19 cellular contexts compared by ENCODE assay signal in the genomic region with DNA sequence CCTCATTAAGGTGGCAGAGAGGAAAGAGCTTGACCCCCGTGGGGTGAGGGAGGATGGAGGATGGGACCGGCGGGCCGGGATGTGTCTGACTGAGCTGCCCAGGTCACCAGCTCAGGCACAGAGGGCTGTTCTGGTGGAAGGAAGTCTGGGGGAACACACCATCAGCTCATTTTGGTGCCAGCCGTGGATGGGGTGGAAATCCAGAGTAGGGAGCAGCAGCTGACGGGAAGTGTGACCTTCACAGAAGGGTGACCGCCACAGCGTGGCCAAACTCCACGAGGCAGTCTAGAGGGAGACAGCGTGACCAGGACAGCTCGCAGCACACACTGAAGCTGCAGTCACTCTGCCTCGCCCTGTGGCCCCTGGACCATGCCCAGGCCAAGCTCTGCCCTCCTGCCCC. TPM values are rescaled to one million over a fixed set of nuclear protein-coding genes. Genes with fewer than 3 reads are reported as not detected.
DNase-seq lines count a peak whose midpoint lies in the region; ATAC-seq and TF ChIP-seq lines count a peak whose summit lies in the region.
"Had no signal": no experiment of that assay in that cellular context is flagged by ENCODE, and none has a peak within 500 bp of the region (broad histone marks: within the 10 kb centered on the region; RNA-seq: fewer than 3 reads in every experiment).

No MANE protein-coding gene starts in this region.

- H3K4me3 ChIP-seq in BE2C (ENCODE audit: low read depth, low read length) = no peak overlapping the region
- no peak overlapping the region for H3K4me3 ChIP-seq in osteoblast (ENCODE audit: insufficient read depth, low read length)
- no peak overlapping the region for H3K4me3 ChIP-seq in ovary
- H3K4me3 ChIP-seq: SJCRH30 had no signal

- H3K4me1 Mint-ChIP-seq in activated CD8-positive, alpha-beta T cell treated with anti-CD3 and anti-CD28 coated beads, Interleukin-2, amount 10 ng/mL, durations not matched to agents 7 days and 5 days (ENCODE audit: low read depth) = peaks cover 19% of the 10 kb centered on the region
- peaks cover 4% of the 10 kb centered on the region for H3K4me1 Mint-ChIP-seq in activated CD8-positive, alpha-beta T cell treated with anti-CD3 and anti-CD28 coated beads for 36 hours (ENCODE audit: low read depth)
- peaks cover 4% of the 10 kb centered on the region for H3K4me1 Mint-ChIP-seq in chondrocyte (ENCODE audit: low read depth)

- DNase-seq in activated CD8-positive, alpha-beta T cell treated with anti-CD3 and anti-CD28 coated beads, Interleukin-2, amount 10 ng/mL, durations not matched to agents 7 days and 5 days = no peak
- no peak for DNase-seq in activated CD8-positive, alpha-beta T cell treated with anti-CD3 and anti-CD28 coated beads for 36 hours
- peak; percentile 4 for DNase-seq in BE2C
- peak; percentile 56 for DNase-seq in chondrocyte (ENCODE audit: low spot score)
- DNase-seq in osteoblast (ENCODE audit: insufficient read length, low spot score, missing footprints) = peak; percentile 22
- DNase-seq in NCI-H187 (lab: John Stamatoyannopoulos, UW) = no peak
- DNase-seq in CD1c-positive myeloid dendritic cell (ENCODE audit: extremely low spot score) = no peak
- DNase-seq in ovary = no peak
- DNase-seq: 8988T, IMR-90, NCI-H1105, NCI-H2029 treated with DMSO at 0.1 percent for 48 hours, NCI-H226, NCI-H510A treated with DMSO at 0.1 percent for 48 hours, NCI-H748 treated with DMSO at 0.1 percent for 48 hours, SJCRH30 had no signal

- H4K20me1 ChIP-seq in osteoblast (ENCODE audit: insufficient read depth, low read length) = no peaks in the 10 kb centered on the region

- peak overlapping the region; percentile 3 for H3K27ac Mint-ChIP-seq in activated CD8-positive, alpha-beta T cell treated with anti-CD3 and anti-CD28 coated beads, Interleukin-2, amount 10 ng/mL, durations not matched to agents 7 days and 5 days
- H3K27ac Mint-ChIP-seq in activated CD8-positive, alpha-beta T cell treated with anti-CD3 and anti-CD28 coated beads for 36 hours = no peak overlapping the region
- H3K27ac Mint-ChIP-seq in chondrocyte (ENCODE audit: unreplicated experiment) = no peak overlapping the region
- H3K27ac Mint-ChIP-seq: CD14-positive monocyte had no signal

- 59 to 80% (median 74%) methylated on average over 12 of the region's 12 CpGs for WGBS in ovary, 3 donors

- ATAC-seq in activated CD8-positive, alpha-beta T cell treated with anti-CD3 and anti-CD28 coated beads, Interleukin-2, amount 10 ng/mL, durations not matched to agents 7 days and 5 days = no peak
- ATAC-seq in activated CD8-positive, alpha-beta T cell treated with anti-CD3 and anti-CD28 coated beads for 36 hours = no peak

- H3K27me3 ChIP-seq in BE2C (no peaks in the 10 kb centered on the region), osteoblast (ENCODE audit: insufficient read depth, low read length) (peaks cover 11% of the 10 kb centered on the region), ovary (no peaks in the 10 kb centered on the region)
- H3K27me3 ChIP-seq: SJCRH30 had no signal

- CTCF ChIA-PET in activated CD8-positive, alpha-beta T cell treated with anti-CD3 and anti-CD28 coated beads, Interleukin-2, amount 10 ng/mL, durations not matched to agents 7 days and 5 days (lab: Charles Lee) = interaction anchor here (1.6 to 1.7 kb wide), 2 partner anchors 43 to 183 kb away, joined by 6 to 7 read pairs; no protein-coding TSS in a partner anchor
- CTCF ChIA-PET in activated CD8-positive, alpha-beta T cell treated with anti-CD3 and anti-CD28 coated beads for 36 hours (lab: Charles Lee) = interaction anchor here (1.3 kb wide), 1 partner anchor 43 kb away, joined by 3 read pairs; no protein-coding TSS in a partner anchor

- H3K36me3 Mint-ChIP-seq in activated CD8-positive, alpha-beta T cell treated with anti-CD3 and anti-CD28 coated beads, Interleukin-2, amount 10 ng/mL, durations not matched to agents 7 days and 5 days (ENCODE audit: low read depth) = no peaks in the 10 kb centered on the region
- no peaks in the 10 kb centered on the region for H3K36me3 Mint-ChIP-seq in activated CD8-positive, alpha-beta T cell treated with anti-CD3 and anti-CD28 coated beads for 36 hours (ENCODE audit: low read depth)
- H3K36me3 Mint-ChIP-seq in chondrocyte (ENCODE audit: low read depth) = peaks cover 2% of the 10 kb centered on the region
- H3K36me3 Mint-ChIP-seq: CD14-positive monocyte had no signal

- POLR2A ChIA-PET in activated CD8-positive, alpha-beta T cell treated with anti-CD3 and anti-CD28 coated beads, Interleukin-2, amount 10 ng/mL, durations not matched to agents 7 days and 5 days (lab: Charles Lee) = interaction anchor here (0.6 kb wide), 1 partner anchor 61 kb away, joined by 3 read pairs; no protein-coding TSS in a partner anchor
- POLR2A ChIA-PET in activated CD8-positive, alpha-beta T cell treated with anti-CD3 and anti-CD28 coated beads for 36 hours (lab: Charles Lee) = interaction anchor here (1.5 kb wide), 1 partner anchor 39 kb away, joined by 3 read pairs; no protein-coding TSS in a partner anchor

- H3K9me3 Mint-ChIP-seq in activated CD8-positive, alpha-beta T cell treated with anti-CD3 and anti-CD28 coated beads, Interleukin-2, amount 10 ng/mL, durations not matched to agents 7 days and 5 days (ENCODE audit: insufficient read depth) = no peaks in the 10 kb centered on the region
- no peaks in the 10 kb centered on the region for H3K9me3 Mint-ChIP-seq in activated CD8-positive, alpha-beta T cell treated with anti-CD3 and anti-CD28 coated beads for 36 hours
- H3K9me3 Mint-ChIP-seq in chondrocyte (ENCODE audit: low read depth) = peaks cover 6% of the 10 kb centered on the region

- H2AFZ ChIP-seq in osteoblast (ENCODE audit: low read length) = no peak overlapping the region

- no peaks in the 10 kb centered on the region; the same call in 1 of the 2 replicates for H3K9me3 ChIP-seq in BE2C
- no peaks in the 10 kb centered on the region for H3K9me3 ChIP-seq in osteoblast (ENCODE audit: low read depth, low read length)
- no peaks in the 10 kb centered on the region for H3K9me3 ChIP-seq in ovary
- H3K9me3 ChIP-seq: SJCRH30 had no signal

- H3K27me3 Mint-ChIP-seq in activated CD8-positive, alpha-beta T cell treated with anti-CD3 and anti-CD28 coated beads, Interleukin-2, amount 10 ng/mL, durations not matched to agents 7 days and 5 days (ENCODE audit: low read depth) = peaks cover 3% of the 10 kb centered on the region
- H3K27me3 Mint-ChIP-seq in activated CD8-positive, alpha-beta T cell treated with anti-CD3 and anti-CD28 coated beads for 36 hours = no peaks in the 10 kb centered on the region
- H3K27me3 Mint-ChIP-seq in chondrocyte (ENCODE audit: low read depth) = peaks cover 19% of the 10 kb centered on the region

- H3K4me3 Mint-ChIP-seq in activated CD8-positive, alpha-beta T cell treated with anti-CD3 and anti-CD28 coated beads, Interleukin-2, amount 10 ng/mL, durations not matched to agents 7 days and 5 days = no peak overlapping the region
- no peak overlapping the region for H3K4me3 Mint-ChIP-seq in activated CD8-positive, alpha-beta T cell treated with anti-CD3 and anti-CD28 coated beads for 36 hours
- no peak overlapping the region for H3K4me3 Mint-ChIP-seq in chondrocyte (ENCODE audit: unreplicated experiment)
- H3K4me3 Mint-ChIP-seq: CD14-positive monocyte had no signal

- TF ChIP-seq EP300 in ovary (IDR thresholded peaks at IDR 0.05) = no peak

- no peaks in the 10 kb centered on the region for H3K36me3 ChIP-seq in BE2C
- no peaks in the 10 kb centered on the region for H3K36me3 ChIP-seq in osteoblast (ENCODE audit: insufficient read depth, low read length)
- H3K36me3 ChIP-seq in ovary = no peaks in the 10 kb centered on the region
- H3K36me3 ChIP-seq: SJCRH30 had no signal

- no peak overlapping the region for H3K27ac ChIP-seq in osteoblast (ENCODE audit: low read depth, low read length)
- no peak overlapping the region for H3K27ac ChIP-seq in ovary
- H3K27ac ChIP-seq: KMS-11, RWPE1, SJCRH30 had no signal

- no peak overlapping the region for H3K4me2 ChIP-seq in osteoblast (ENCODE audit: insufficient read depth, low read length)
- H3K4me2 ChIP-seq: KMS-11 had no signal

- no peak for TF ChIP-seq CTCF in activated CD8-positive, alpha-beta T cell treated with anti-CD3 and anti-CD28 coated beads for 36 hours (IDR thresholded peaks at IDR 0.05)
- TF ChIP-seq CTCF in BE2C (IDR thresholded peaks at IDR 0.05; ENCODE audit: low read depth, low read length) (no peak), chondrocyte (IDR thresholded peaks at IDR 0.05) (no peak), osteoblast (IDR thresholded peaks at IDR 0.05; ENCODE audit: extremely low read depth, low read depth, low read length) (no peak), ovary (IDR thresholded peaks at IDR 0.05) (no peak)

- TF ChIP-seq POLR2A in ovary (IDR thresholded peaks at IDR 0.05) = no peak

- intact Hi-C loops in activated CD8-positive, alpha-beta T cell treated with anti-CD3 and anti-CD28 coated beads for 36 hours (cut with micrococcal nuclease) = no loop called here
- intact Hi-C loops in ovary (cut with DNase I) = loop anchor here in 1 of 4 donors (5.0 kb wide), 1 partner anchor 274 kb away; no protein-coding TSS in a partner anchor

- H3K79me2 ChIP-seq in osteoblast (ENCODE audit: insufficient read depth, low read length) = no peaks in the 10 kb centered on the region

- 0 out of 2 replicates have a peak, but pooled peaks cover 4% of the 10 kb centered on the region for H3K4me1 ChIP-seq in BE2C
- no peaks in the 10 kb centered on the region for H3K4me1 ChIP-seq in osteoblast (ENCODE audit: insufficient read depth, low read length)
- no peaks in the 10 kb centered on the region for H3K4me1 ChIP-seq in ovary (ENCODE audit: insufficient read depth)
- H3K4me1 ChIP-seq: SJCRH30 had no signal

RNA-seq across cellular contexts. Expression of gene PHYKPL, which starts 45.3 kb away (rescaled TPM):
- total RNA-seq in activated CD8-positive, alpha-beta T cell treated with anti-CD3 and anti-CD28 coated beads, Interleukin-2, amount 10 ng/mL, durations not matched to agents 7 days and 5 days = 100 to 1,000 TPM; 125 to 126 TPM
- total RNA-seq in activated CD8-positive, alpha-beta T cell treated with anti-CD3 and anti-CD28 coated beads for 36 hours = 10 to 100 TPM; 60.4 to 62.1 TPM
- polyA plus RNA-seq in BE2C (2012; ENCODE audit: insufficient read depth, insufficient read length, low read depth) = 74.2 TPM
- 40.0 to 49.1 TPM (median 43.8 TPM) in 3 replicates for total RNA-seq in chondrocyte
- total RNA-seq in osteoblast = 35.1 and 36.5 TPM in 2 replicates
- total RNA-seq in ovary = 10 to 100 TPM; 41.7 to 93.3 (median 62.7) TPM
- polyA plus RNA-seq in ovary = 10 to 100 TPM; 31.8 to 46.8 TPM

Comparison
In these comparisons a context has a peak if more than half of its experiments do, and no peak if none do; other contexts are left out.
1. DNase-seq: peak in BE2C (single experiment), chondrocyte (single experiment) and osteoblast (single experiment); none in activated CD8-positive, alpha-beta T cell treated with anti-CD3 and anti-CD28 coated beads, Interleukin-2, amount 10 ng/mL, durations not matched to agents 7 days and 5 days (single experiment), activated CD8-positive, alpha-beta T cell treated with anti-CD3 and anti-CD28 coated beads for 36 hours (single experiment), NCI-H187 (0 of 2), CD1c-positive myeloid dendritic cell (single experiment) and ovary (0 of 5).